Comparison of ENCODE assay signal across 31 cellular contexts in the genomic region with DNA sequence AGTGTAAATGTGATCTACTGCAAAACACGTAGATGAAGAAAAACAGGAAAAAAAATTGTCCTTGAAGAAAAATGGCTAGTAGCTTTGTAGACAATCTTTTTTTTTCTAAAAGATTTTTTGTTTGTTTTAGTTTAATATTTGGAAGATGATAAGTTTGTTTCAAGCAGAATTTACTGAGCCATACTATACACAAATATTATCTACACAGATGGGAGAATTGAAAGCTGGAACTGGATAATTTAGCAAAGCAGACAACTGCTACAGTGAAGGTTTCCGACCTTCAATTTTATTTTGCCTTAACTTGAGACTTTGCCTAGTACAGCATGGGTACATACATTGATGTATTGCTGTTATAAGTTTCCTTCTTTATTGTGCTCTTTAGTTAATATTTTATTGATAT.
A peak's percentile ranks its signal among the peaks of the same experiment; 100 is the strongest.
DNase-seq lines count a peak whose midpoint lies in the region; ATAC-seq, FAIRE-seq and TF ChIP-seq lines count a peak whose summit lies in the region.
"Had no signal": no experiment of that assay in that cellular context is flagged by ENCODE, and none has a peak within 500 bp of the region (broad histone marks: within the 10 kb centered on the region; RNA-seq: fewer than 3 reads in every experiment).

No MANE protein-coding gene starts in this region.

- H3K27ac ChIP-seq in body of pancreas (peak overlapping the region in 3 of 4 donors; percentile 22 to 76 (median 65)), pancreas (peak overlapping the region in 2 of 4 donors; percentile 6 to 55)
- H3K27ac ChIP-seq: 22Rv1; A549; BLaER1; BLaER1 treated with 17β-estradiol and CSF1 and Interleukin-3, amounts not matched to agents 10 nM and 100 nM; C4-2B had no signal

- no peak overlapping the region for H3K4me3 ChIP-seq in body of pancreas
- no peak overlapping the region for H3K4me3 ChIP-seq in pancreas
- H3K4me3 ChIP-seq: A549; BLaER1; BLaER1 treated with 17β-estradiol and CSF1 and Interleukin-3, amounts not matched to agents 10 nM and 100 nM had no signal

- DNase-seq in body of pancreas (no peak), pancreas (no peak)
- DNase-seq: 8988T; ACHN; AML-193; BE2C; C1 segment of cervical spinal cord; Caco-2; Calu3; CD4-positive, alpha-beta memory T cell; CD4-positive, alpha-beta T cell; CD4-positive, CD25-positive, alpha-beta regulatory T cell; CD8-positive, alpha-beta memory T cell; CD8-positive, alpha-beta T cell; COR-L47; DMS 273 treated with DMSO at 0.1 percent for 48 hours; DMS153; DMS53; DMS79; DMS79 treated with DMSO at 0.1 percent for 48 hours; DND-41; EL had no signal

- WGBS in body of pancreas, 2 donors = 24 to 31% methylated on average over 2 of the region's 2 CpGs
- 33% methylated on average over 2 of the region's 2 CpGs for WGBS in pancreas, 2 donors

- ATAC-seq in body of pancreas = peak; percentile 66
- ATAC-seq in pancreas = peak; percentile 45 to 88 (median 80)
- ATAC-seq in GM18861 (IDR thresholded peaks at IDR 0.05; ENCODE audit: unreplicated experiment) = no peak
- no peak for ATAC-seq in HG02981 (IDR thresholded peaks at IDR 0.05; ENCODE audit: unreplicated experiment)
- ATAC-seq: A549; CD8-positive, alpha-beta T cell had no signal

- H3K4me1 ChIP-seq in body of pancreas = peaks cover 36% of the 10 kb centered on the region
- peaks cover 3 to 12% (median 9%) of the 10 kb centered on the region in 3 donors for H3K4me1 ChIP-seq in pancreas
- H3K4me1 ChIP-seq: A549; BLaER1; BLaER1 treated with 17β-estradiol and CSF1 and Interleukin-3, amounts not matched to agents 10 nM and 100 nM; Caco-2 had no signal

- intact Hi-C loops in body of pancreas (cut with DNase I) (no loop called here), pancreas (cut with DNase I) (no loop called here)

- H3K36me3 ChIP-seq in body of pancreas (replicated peaks in 1 of 2; ENCODE audit: insufficient read depth in 1 of 2, low read depth in 2 of 2) (no peaks in the 10 kb centered on the region), pancreas (no peaks in the 10 kb centered on the region)
- H3K36me3 ChIP-seq: BE2C; BLaER1; BLaER1 treated with 17β-estradiol and CSF1 and Interleukin-3, amounts not matched to agents 10 nM and 100 nM had no signal

- H3K9me3 ChIP-seq in body of pancreas (no peaks in the 10 kb centered on the region), pancreas (no peaks in the 10 kb centered on the region)
- H3K9me3 ChIP-seq: A549, BE2C, BLaER1, Caco-2 had no signal

- TF ChIP-seq CTCF in body of pancreas (IDR thresholded peaks at IDR 0.05) (no peak), pancreas (IDR thresholded peaks at IDR 0.05) (no peak)

- H3K27me3 ChIP-seq in body of pancreas = no peaks in the 10 kb centered on the region
- no peaks in the 10 kb centered on the region for H3K27me3 ChIP-seq in pancreas
- H3K27me3 ChIP-seq: BE2C; BLaER1; BLaER1 treated with 17β-estradiol and CSF1 and Interleukin-3, amounts not matched to agents 10 nM and 100 nM had no signal

- FAIRE-seq in pancreas (lab: Jason Lieb, UNC) = no peak
- FAIRE-seq: A204.1, A549, D721Med had no signal

- TF ChIP-seq POLR2A in body of pancreas (IDR thresholded peaks at IDR 0.05) = no peak

Comparison
In these comparisons a context has a peak if more than half of its experiments do, and no peak if none do; other contexts are left out.
1. ATAC-seq: peak in body of pancreas (single experiment) and pancreas (4 of 4); none in GM18861 (single experiment) and HG02981 (single experiment).